10 cellular contexts compared by ENCODE assay signal in the genomic region with DNA sequence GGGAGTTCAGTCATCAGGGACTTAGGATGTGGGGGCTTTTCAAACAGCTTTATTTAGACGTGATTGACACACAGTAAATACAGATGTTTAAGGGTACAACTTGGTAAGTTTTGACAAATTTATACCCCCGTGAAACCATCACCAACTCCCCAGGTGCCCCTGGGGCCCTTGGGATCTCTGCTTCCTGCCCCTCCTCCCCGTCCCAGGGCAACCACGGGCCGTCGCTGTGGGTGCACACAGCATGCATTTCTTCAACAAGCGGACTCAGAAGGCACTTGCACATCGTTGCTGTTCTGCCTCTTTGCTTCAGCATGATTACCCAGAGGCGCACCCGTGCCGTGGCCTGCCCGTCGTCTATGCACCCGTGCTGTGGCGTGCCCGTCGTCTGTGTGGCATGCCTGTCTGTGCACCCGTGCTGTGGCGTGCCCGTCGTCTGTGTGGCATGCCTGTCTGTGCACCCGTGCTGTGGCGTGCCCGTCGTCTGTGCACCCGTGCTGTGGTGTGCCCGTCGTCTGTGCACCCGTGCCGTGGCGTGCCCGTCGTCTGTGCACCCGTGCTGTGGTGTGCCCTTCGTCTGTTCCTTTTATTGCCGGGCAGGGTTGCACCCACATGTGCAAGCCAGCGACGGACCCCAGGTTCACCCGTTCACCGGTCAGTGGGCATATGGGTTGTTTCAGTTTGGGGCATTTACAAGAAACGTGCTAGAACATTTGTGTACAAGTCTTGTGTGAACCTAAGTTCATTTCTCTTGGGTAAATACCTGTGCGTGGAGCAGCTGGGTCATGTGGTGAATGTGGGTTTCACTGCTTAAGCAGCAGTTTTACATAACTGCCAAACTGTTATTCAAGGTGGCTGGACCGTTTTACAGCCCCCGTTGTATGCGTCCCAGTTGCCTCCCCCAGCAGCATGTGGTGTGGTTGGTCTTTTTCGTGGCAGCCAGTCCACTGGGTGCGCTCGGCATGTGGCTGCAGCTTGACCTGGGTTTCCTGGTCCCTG. TPM values are rescaled to one million over a fixed set of nuclear protein-coding genes. Genes with fewer than 3 reads are reported as not detected.
DNase-seq lines count a peak whose midpoint lies in the region; ATAC-seq and TF ChIP-seq lines count a peak whose summit lies in the region.
"Had no signal": no experiment of that assay in that cellular context is flagged by ENCODE, and none has a peak within 500 bp of the region (broad histone marks: within the 10 kb centered on the region; RNA-seq: fewer than 3 reads in every experiment).

No MANE protein-coding gene starts in this region.

- no peak for TF ChIP-seq CTCF in GM10248 (IDR thresholded peaks at IDR 0.05; ENCODE audit: control extremely low read depth, extremely low read depth, low read depth, missing control alignments)
- TF ChIP-seq CTCF in endodermal cell (conservative IDR thresholded peaks at IDR 0.05) = no peak

- CTCF ChIA-PET in GM10248 (lab: Yijun Ruan, JAX) (interaction anchor here (1.1 to 4.1 kb wide), 5 partner anchors 12 to 81 kb away, joined by 3 to 25 read pairs (median 4); a partner anchor contains a TSS), T-cell (lab: Charles Lee) (interaction anchor here in 1 of 2 donors (0.8 kb wide), 1 partner anchor 84 kb away, joined by 3 read pairs; a partner anchor contains a TSS)

- H3K4me1 Mint-ChIP-seq in T-cell = peaks cover 53 to 84% (median 71%) of the 10 kb centered on the region in 3 donors
- H3K4me1 Mint-ChIP-seq in natural killer cell treated with Interleukin-12 subunit alpha and Interleukin-12 subunit beta and Interleukin-15 and Interleukin-18, amount 100 ng/mL, for 72 hours (ENCODE audit: low read depth in 2 of 2) = peaks cover 42 to 59% of the 10 kb centered on the region in 2 donors
- peaks cover 8% of the 10 kb centered on the region for H3K4me1 Mint-ChIP-seq in endodermal cell

- H3K27ac Mint-ChIP-seq in T-cell = peak overlapping the region; percentile 82 to 85
- H3K27ac Mint-ChIP-seq in natural killer cell treated with Interleukin-12 subunit alpha and Interleukin-12 subunit beta and Interleukin-15 and Interleukin-18, amount 100 ng/mL, for 72 hours = peak overlapping the region; percentile 21 to 53
- H3K27ac Mint-ChIP-seq in endodermal cell = no peak overlapping the region

- no peaks in the 10 kb centered on the region for H3K9me3 ChIP-seq in endodermal cell (ENCODE audit: control insufficient read depth, low read length)

- DNase-seq in GM10248 (ENCODE audit: extremely low spot score) (peak; percentile 62), T-cell (peak in 2 of 34 experiments; percentile 34 to 37), endodermal cell (no peak), AG08396 (ENCODE audit: low spot score) (no peak)
- DNase-seq in natural killer cell treated with Interleukin-12 subunit alpha and Interleukin-12 subunit beta and Interleukin-15 and Interleukin-18, amount 100 ng/mL, for 72 hours (ENCODE audit: low spot score) = no peak
- no peak for DNase-seq in activated effector memory CD4-positive, alpha-beta T cell treated with anti-CD3 and anti-CD28 coated beads, Interleukin-2, amount 50 U/mL, for 16 hours

- no peak overlapping the region for H3K27ac ChIP-seq in endodermal cell (ENCODE audit: low read depth, low read length)

- H3K36me3 ChIP-seq in endodermal cell (ENCODE audit: control insufficient read depth, insufficient read depth, low read length) = peaks cover 4% of the 10 kb centered on the region

- H3K4me3 ChIP-seq in endodermal cell (ENCODE audit: low read length) = no peak overlapping the region

- no peaks in the 10 kb centered on the region for H3K4me1 ChIP-seq in endodermal cell (ENCODE audit: control insufficient read depth, insufficient read depth, low read length)

- no peak overlapping the region for H3K9ac ChIP-seq in endodermal cell (ENCODE audit: extremely low read depth, low read length, poor library complexity, severe bottlenecking)

- no peaks in the 10 kb centered on the region for H3K27me3 ChIP-seq in endodermal cell (ENCODE audit: control insufficient read depth, insufficient read depth, low read length, poor library complexity, severe bottlenecking)

- H3K27me3 Mint-ChIP-seq in T-cell (no peaks in the 10 kb centered on the region), endodermal cell (ENCODE audit: insufficient read depth) (no peaks in the 10 kb centered on the region)
- no peaks in the 10 kb centered on the region for H3K27me3 Mint-ChIP-seq in natural killer cell treated with Interleukin-12 subunit alpha and Interleukin-12 subunit beta and Interleukin-15 and Interleukin-18, amount 100 ng/mL, for 72 hours

- POLR2A ChIA-PET in GM10248 (lab: Yijun Ruan, JAX) = interaction anchor here (1.5 to 2.7 kb wide), 3 partner anchors 7 to 15 kb away, joined by 3 to 28 read pairs (median 10); a partner anchor contains a TSS
- POLR2A ChIA-PET in T-cell (lab: Charles Lee) = no interaction called here

- 85 to 91% methylated on average over 29 to 44 of the region's 48 CpGs for WGBS in endodermal cell (ENCODE audit: insufficient coverage in 1 of 2, insufficient read length in 1 of 2), 2 experiments

- H3K36me3 Mint-ChIP-seq in T-cell = peaks cover 5% of the 10 kb centered on the region
- H3K36me3 Mint-ChIP-seq in natural killer cell treated with Interleukin-12 subunit alpha and Interleukin-12 subunit beta and Interleukin-15 and Interleukin-18, amount 100 ng/mL, for 72 hours = no peaks in the 10 kb centered on the region
- H3K36me3 Mint-ChIP-seq in endodermal cell (ENCODE audit: low read depth) = peaks cover 18% of the 10 kb centered on the region

- ATAC-seq in GM21390 (IDR thresholded peaks at IDR 0.05; ENCODE audit: unreplicated experiment) (peak; percentile 29), T-cell (replicated peaks in 1 of 4) (no peak), GM21528 (IDR thresholded peaks at IDR 0.05; ENCODE audit: low FRiP score, unreplicated experiment) (no peak)
- no peak for ATAC-seq in natural killer cell treated with Interleukin-12 subunit alpha and Interleukin-12 subunit beta and Interleukin-15 and Interleukin-18, amount 100 ng/mL, for 72 hours

- H3K9me3 Mint-ChIP-seq in T-cell (no peaks in the 10 kb centered on the region), endodermal cell (no peaks in the 10 kb centered on the region)
- no peaks in the 10 kb centered on the region for H3K9me3 Mint-ChIP-seq in natural killer cell treated with Interleukin-12 subunit alpha and Interleukin-12 subunit beta and Interleukin-15 and Interleukin-18, amount 100 ng/mL, for 72 hours

- H3K4me3 Mint-ChIP-seq in T-cell = peak overlapping the region; percentile 25 to 48 (median 45)
- peak overlapping the region; percentile 80 for H3K4me3 Mint-ChIP-seq in natural killer cell treated with Interleukin-12 subunit alpha and Interleukin-12 subunit beta and Interleukin-15 and Interleukin-18, amount 100 ng/mL, for 72 hours
- H3K4me3 Mint-ChIP-seq in endodermal cell = no peak overlapping the region

RNA-seq across cellular contexts. Expression of a gene that starts 8.3 kb away (rescaled TPM):
- total RNA-seq in T-cell (100 to 1,000 TPM; 124 to 213 (median 146) TPM), endodermal cell (100 to 1,000 TPM; 275 to 331 TPM)
- 100 to 1,000 TPM; 306 to 322 TPM for total RNA-seq in natural killer cell treated with Interleukin-12 subunit alpha and Interleukin-12 subunit beta and Interleukin-15 and Interleukin-18, amount 100 ng/mL, for 72 hours
- 204 TPM for polyA plus RNA-seq in endodermal cell (2013, experiment 1 of 2)
- polyA plus RNA-seq in endodermal cell (2013, experiment 2 of 2) = 188 TPM

RNA-seq across cellular contexts. Expression of a gene that starts 15.1 kb away (rescaled TPM):
- total RNA-seq in T-cell (10 to 100 TPM; 46.2 to 73.7 (median 64.8) TPM), endodermal cell (10 to 100 TPM; 47.2 to 51.1 TPM)
- 10 to 100 TPM; 66.0 to 98.2 TPM for total RNA-seq in natural killer cell treated with Interleukin-12 subunit alpha and Interleukin-12 subunit beta and Interleukin-15 and Interleukin-18, amount 100 ng/mL, for 72 hours
- polyA plus RNA-seq in endodermal cell (2013, experiment 1 of 2) = 27.2 TPM
- 25.0 TPM for polyA plus RNA-seq in endodermal cell (2013, experiment 2 of 2)

RNA-seq across cellular contexts. Expression of a gene that starts 58.9 kb away (rescaled TPM):
- under 1 TPM; 0.07 to 0.73 (median 0.22) TPM for total RNA-seq in T-cell
- total RNA-seq in natural killer cell treated with Interleukin-12 subunit alpha and Interleukin-12 subunit beta and Interleukin-15 and Interleukin-18, amount 100 ng/mL, for 72 hours = not detected
- total RNA-seq in endodermal cell = under 1 TPM; 0.11 TPM
- polyA plus RNA-seq in endodermal cell (2013, experiment 1 of 2) = 0.18 TPM
- 0.08 TPM for polyA plus RNA-seq in endodermal cell (2013, experiment 2 of 2)
- total RNA-seq: G401, pulmonary artery endothelial cell had no signal

RNA-seq across cellular contexts. Expression of a gene that starts 59.4 kb away (rescaled TPM):
- total RNA-seq in T-cell (10 to 100 TPM; 20.9 to 32.9 (median 24.0) TPM), endodermal cell (1 to 10 TPM; 1.8 to 3.5 TPM)
- 1 to 10 TPM in 1 of 2 donors, under 1 TPM in 1; 0.19 to 1.4 TPM for total RNA-seq in natural killer cell treated with Interleukin-12 subunit alpha and Interleukin-12 subunit beta and Interleukin-15 and Interleukin-18, amount 100 ng/mL, for 72 hours
- polyA plus RNA-seq in endodermal cell (2013, experiment 1 of 2) = 1.0 TPM
- 0.46 TPM for polyA plus RNA-seq in endodermal cell (2013, experiment 2 of 2)
